7 cellular contexts compared by ENCODE assay signal in genomic region chr3:154122912-154123559, GRCh38. TPM values are rescaled to one million over a fixed set of nuclear protein-coding genes. Genes with fewer than 3 reads are reported as not detected.
DNase-seq lines count a peak whose midpoint lies in the region; ATAC-seq and TF ChIP-seq lines count a peak whose summit lies in the region.

No MANE protein-coding gene starts in this region.

- H3K27ac Mint-ChIP-seq in activated B cell treated with CpG ODN at 0.5 μM for 24 hours = no peak overlapping the region

- H3K27me3 ChIP-seq in HUES6 (ENCODE audit: control insufficient read depth, insufficient read depth, low read length) (peaks cover 47% of the 10 kb centered on the region), right cardiac atrium (ENCODE audit: control insufficient read depth, insufficient read depth) (no peaks in the 10 kb centered on the region), skeletal muscle satellite cell (ENCODE audit: control insufficient read depth, insufficient read depth, low read length) (no peaks in the 10 kb centered on the region)

- H3K4me1 Mint-ChIP-seq in activated B cell treated with CpG ODN at 0.5 μM for 24 hours = peaks cover 24% of the 10 kb centered on the region

- DNase-seq in activated B cell treated with CpG ODN at 0.5 μM for 24 hours (no peak), right cardiac atrium (peak in 1 of 3 donors; percentile 52), kidney glomerular epithelial cell (lab: John Stamatoyannopoulos, UW) (no peak), NCI-H2196 treated with DMSO at 0.1 percent for 48 hours (lab: John Stamatoyannopoulos, UW; ENCODE audit: unreplicated experiment) (no peak)

- intact Hi-C loops in activated B cell treated with CpG ODN at 0.5 μM for 24 hours (cut with micrococcal nuclease) (no loop called here), right cardiac atrium (cut with DNase I) (loop anchor here in 2 of 4 donors (10.0 kb wide), 2 partner anchors 122 to 132 kb away; no protein-coding TSS in a partner anchor)

- ATAC-seq in activated B cell treated with CpG ODN at 0.5 μM for 24 hours (ENCODE audit: low read depth) (no peak), right cardiac atrium (peak; percentile 13 to 19), HG03439 (IDR thresholded peaks at IDR 0.05; ENCODE audit: unreplicated experiment) (no peak)

- H3K9me3 ChIP-seq in HUES6 (ENCODE audit: control insufficient read depth, insufficient read depth, low read depth, low read length) = no peaks in the 10 kb centered on the region
- no peaks in the 10 kb centered on the region for H3K9me3 ChIP-seq in right cardiac atrium (ENCODE audit: control insufficient read depth, low read length)
- no peaks in the 10 kb centered on the region for H3K9me3 ChIP-seq in skeletal muscle satellite cell (replicated peaks; ENCODE audit: low read length)

- no peaks in the 10 kb centered on the region for H3K36me3 Mint-ChIP-seq in activated B cell treated with CpG ODN at 0.5 μM for 24 hours (ENCODE audit: low read depth)

- POLR2A ChIA-PET in activated B cell treated with CpG ODN at 0.5 μM for 24 hours (lab: Charles Lee) = no interaction called here

- H3K9ac ChIP-seq in HUES6 (ENCODE audit: low read length) = peak overlapping the region; percentile 82
- H3K9ac ChIP-seq in skeletal muscle satellite cell (ENCODE audit: low read depth, low read length) = peak overlapping the region; percentile 83

- peak overlapping the region; percentile 77 for H3K4me3 Mint-ChIP-seq in activated B cell treated with CpG ODN at 0.5 μM for 24 hours

- TF ChIP-seq CTCF in activated B cell treated with CpG ODN at 0.5 μM for 24 hours (IDR thresholded peaks at IDR 0.05) = no peak

- CTCF ChIA-PET in activated B cell treated with CpG ODN at 0.5 μM for 24 hours (lab: Charles Lee) = no interaction called here

- no peak overlapping the region for H3K27ac ChIP-seq in HUES6 (ENCODE audit: low read depth, low read length)
- peak overlapping the region; percentile 7 for H3K27ac ChIP-seq in right cardiac atrium (ENCODE audit: low read length)

- H3K27me3 Mint-ChIP-seq in activated B cell treated with CpG ODN at 0.5 μM for 24 hours = peaks cover 37% of the 10 kb centered on the region

- H3K4me3 ChIP-seq in HUES6 (ENCODE audit: low read depth, low read length) = peak overlapping the region; percentile 84
- peak overlapping the region; percentile 63 for H3K4me3 ChIP-seq in right cardiac atrium (ENCODE audit: low read length)
- H3K4me3 ChIP-seq in skeletal muscle satellite cell (ENCODE audit: low read length) = peak overlapping the region; percentile 94

- no peaks in the 10 kb centered on the region for H3K9me3 Mint-ChIP-seq in activated B cell treated with CpG ODN at 0.5 μM for 24 hours

- peaks cover 11% of the 10 kb centered on the region; the same call in 1 of the 2 replicates for H3K4me1 ChIP-seq in HUES6 (ENCODE audit: control insufficient read depth, insufficient read depth, low read length)
- no peaks in the 10 kb centered on the region for H3K4me1 ChIP-seq in right cardiac atrium (ENCODE audit: control insufficient read depth, insufficient read depth, low read length)
- peaks cover 25% of the 10 kb centered on the region for H3K4me1 ChIP-seq in skeletal muscle satellite cell (ENCODE audit: control insufficient read depth, insufficient read depth, low read length)

- peak overlapping the region; percentile 89 for H3K4me2 ChIP-seq in skeletal muscle satellite cell (ENCODE audit: low read length)

- WGBS in right cardiac atrium = 9% methylated on average over 12 of the region's 12 CpGs

- H3K36me3 ChIP-seq in HUES6 (ENCODE audit: control insufficient read depth, insufficient read depth, low read length) (peaks cover 6% of the 10 kb centered on the region), skeletal muscle satellite cell (ENCODE audit: insufficient read depth, low read length) (no peaks in the 10 kb centered on the region)

RNA-seq across cellular contexts. Expression of gene ARHGEF26, which starts 1.8 kb away (rescaled TPM):
- total RNA-seq in activated B cell treated with CpG ODN at 0.5 μM for 24 hours (0.05 TPM in 1 of 2 replicates, not detected in the other), right cardiac atrium (1 to 10 TPM; 3.3 to 7.5 (median 5.4) TPM)
- 3.5 TPM for polyA plus RNA-seq in right cardiac atrium
- total RNA-seq in skeletal muscle satellite cell (2012; rRNA removed) = 3.1 and 3.3 TPM in 2 replicates

Comparison
In these comparisons a context has a peak if more than half of its experiments do, and no peak if none do; other contexts are left out.
1. ATAC-seq: peak in right cardiac atrium (2 of 2); none in activated B cell treated with CpG ODN at 0.5 μM for 24 hours (single experiment) and HG03439 (single experiment).
2. Peak in every context shown above with its lines, with median percentiles within 50 percentile points of each other: H3K4me3 ChIP-seq.